ENCODE assay signal across 26 cellular contexts in genomic region chr3:194784341-194784740, GRCh38.
"Had no signal": no experiment of that assay in that cellular context is flagged by ENCODE, and none has a peak within 500 bp of the region (broad histone marks: within the 10 kb centered on the region; RNA-seq: fewer than 3 reads in every experiment).

No MANE protein-coding gene starts in this region.

- H3K4me3 ChIP-seq: coronary artery, esophagus squamous epithelium, gastrocnemius medialis, hepatocyte, left lung, lower lobe of right lung, mucosa of descending colon had no signal

- H3K9me3 Mint-ChIP-seq: effector memory CD8-positive, alpha-beta T cell; endodermal cell; immature natural killer cell; mesothelial cell of epicardium had no signal

- H3K36me3 ChIP-seq: esophagus squamous epithelium, gastrocnemius medialis, left lung, lower lobe of right lung had no signal

- H3K27ac Mint-ChIP-seq: effector memory CD8-positive, alpha-beta T cell; endodermal cell; immature natural killer cell had no signal

- H3K4me1 Mint-ChIP-seq: endodermal cell, immature natural killer cell had no signal

- DNase-seq: effector CD8-positive, alpha-beta T cell; effector memory CD8-positive, alpha-beta T cell; endodermal cell; erythroblast; esophagus squamous epithelium; foreskin fibroblast; foreskin melanocyte; gastrocnemius medialis; glutamatergic neuron; head of caudate nucleus; hypothalamus; immature natural killer cell; islet precursor cell; kidney; kidney glomerular epithelial cell; left colon; left lung; lower lobe of right lung; mesenchymal stem cell; mucosa of descending colon; naive B cell had no signal

- H3K4me3 Mint-ChIP-seq: effector memory CD8-positive, alpha-beta T cell; endodermal cell; immature natural killer cell; mesothelial cell of epicardium; naive B cell had no signal

- H3K27me3 ChIP-seq: esophagus squamous epithelium, gastrocnemius medialis, hepatocyte, left lung had no signal

- H3K9me3 ChIP-seq: esophagus squamous epithelium, gastrocnemius medialis, left lung, lower lobe of right lung, mucosa of descending colon had no signal

- ATAC-seq: effector memory CD8-positive, alpha-beta T cell; esophagus mucosa; gastrocnemius medialis; left colon; left lung; lower lobe of right lung; mucosa of descending colon had no signal

- H3K27ac ChIP-seq: coronary artery, epithelial cell of prostate, gastrocnemius medialis, left lung, lower lobe of right lung had no signal

- H3K36me3 Mint-ChIP-seq: immature natural killer cell, mesothelial cell of epicardium, naive B cell had no signal
